In the genomic region with DNA sequence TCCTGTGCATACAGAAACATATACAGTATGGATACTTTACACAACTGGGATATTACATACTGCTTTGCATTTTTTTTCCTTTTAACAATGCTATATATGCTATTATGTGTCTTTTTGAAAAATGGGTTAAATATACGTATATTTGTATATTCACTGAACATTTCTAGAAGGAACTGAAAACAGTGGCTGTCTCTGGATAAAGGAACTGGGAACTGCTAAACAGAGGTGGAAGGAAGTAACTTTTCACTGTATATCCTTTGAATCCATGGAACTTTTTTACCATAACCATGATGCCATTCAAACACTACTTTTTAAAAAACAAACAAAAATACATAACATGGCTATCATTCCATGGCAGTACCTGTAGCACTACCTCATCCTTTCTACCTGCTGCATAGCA, we compare ENCODE assay signal across 10 cellular contexts. TPM values are rescaled to one million over a fixed set of nuclear protein-coding genes. Genes with fewer than 3 reads are reported as not detected.
DNase-seq lines count a peak whose midpoint lies in the region; ATAC-seq and TF ChIP-seq lines count a peak whose summit lies in the region.
"Had no signal": no experiment of that assay in that cellular context is flagged by ENCODE, and none has a peak within 500 bp of the region (broad histone marks: within the 10 kb centered on the region; RNA-seq: fewer than 3 reads in every experiment).

No MANE protein-coding gene starts in this region.

- TF ChIP-seq CTCF in upper lobe of left lung (IDR thresholded peaks at IDR 0.05), result no peak

- H3K27me3 ChIP-seq in ACC112 (ENCODE audit: insufficient read depth, low read length), result no peaks in the 10 kb centered on the region
- H3K27me3 ChIP-seq in upper lobe of left lung, result no peaks in the 10 kb centered on the region
- H3K27me3 ChIP-seq: pancreas had no signal

- CTCF ChIA-PET in activated CD4-positive, alpha-beta memory T cell treated with anti-CD3 and anti-CD28 coated beads for 36 hours (lab: Charles Lee), result no interaction called here

- TF ChIP-seq EP300 in upper lobe of left lung (IDR thresholded peaks at IDR 0.05), result no peak

- no peak overlapping the region for H2AFZ ChIP-seq in ACC112 (ENCODE audit: low read length, unreplicated experiment)

- H3K4me1 ChIP-seq in ACC112 (ENCODE audit: control insufficient read depth, insufficient read depth, low read length, unreplicated experiment) (peaks cover 10% of the 10 kb centered on the region), upper lobe of left lung (peaks cover 13 to 19% (median 17%) of the 10 kb centered on the region in 4 donors)

- no peak for TF ChIP-seq POLR2A in upper lobe of left lung (IDR thresholded peaks at IDR 0.05)

- DNase-seq in activated CD4-positive, alpha-beta memory T cell treated with anti-CD3 and anti-CD28 coated beads for 36 hours, result no peak
- DNase-seq in immature natural killer cell (no peak), NCI-H1694 (lab: John Stamatoyannopoulos, UW) (no peak), ureter (ENCODE audit: low spot score) (no peak), GM19238 (ENCODE audit: insufficient read length, low spot score) (no peak), upper lobe of left lung (no peak)
- DNase-seq: left colon, pancreas had no signal

- peaks cover 14% of the 10 kb centered on the region for H3K36me3 Mint-ChIP-seq in activated CD4-positive, alpha-beta memory T cell treated with anti-CD3 and anti-CD28 coated beads for 36 hours
- H3K36me3 Mint-ChIP-seq in immature natural killer cell, result peaks cover 13 to 21% (median 15%) of the 10 kb centered on the region in 3 donors

- no peaks in the 10 kb centered on the region; the same call in 1 of the 2 replicates for H3K36me3 ChIP-seq in ACC112 (ENCODE audit: insufficient read depth, low read length)
- peaks cover 3 to 33% (median 11%) of the 10 kb centered on the region in 4 donors for H3K36me3 ChIP-seq in upper lobe of left lung
- H3K36me3 ChIP-seq: pancreas had no signal

- no peaks in the 10 kb centered on the region for H3K9me3 ChIP-seq in upper lobe of left lung
- H3K9me3 ChIP-seq: pancreas had no signal

- H3K9me3 Mint-ChIP-seq in activated CD4-positive, alpha-beta memory T cell treated with anti-CD3 and anti-CD28 coated beads for 36 hours, result no peaks in the 10 kb centered on the region
- H3K9me3 Mint-ChIP-seq in immature natural killer cell, result no peaks in the 10 kb centered on the region

- no peak for ATAC-seq in upper lobe of left lung (ENCODE audit: low FRiP score in 2 of 2)
- ATAC-seq: pancreas had no signal

- WGBS in upper lobe of left lung, 2 donors, result 67 to 68% methylated on average over 1 of the region's 1 CpG

- intact Hi-C loops in activated CD4-positive, alpha-beta memory T cell treated with anti-CD3 and anti-CD28 coated beads for 36 hours (cut with micrococcal nuclease), result no loop called here

- H3K4me1 Mint-ChIP-seq in activated CD4-positive, alpha-beta memory T cell treated with anti-CD3 and anti-CD28 coated beads for 36 hours (ENCODE audit: low read depth), result peaks cover 14% of the 10 kb centered on the region
- H3K4me1 Mint-ChIP-seq in immature natural killer cell, result peaks cover 14 to 15% of the 10 kb centered on the region in 2 donors

- H3K27ac ChIP-seq in ACC112 (ENCODE audit: low read depth, low read length) (no peak overlapping the region), upper lobe of left lung (no peak overlapping the region)
- H3K27ac ChIP-seq: pancreas had no signal

- POLR2A ChIA-PET in activated CD4-positive, alpha-beta memory T cell treated with anti-CD3 and anti-CD28 coated beads for 36 hours (lab: Charles Lee), result no interaction called here

- peak overlapping the region; percentile 83 for H3K4me3 Mint-ChIP-seq in activated CD4-positive, alpha-beta memory T cell treated with anti-CD3 and anti-CD28 coated beads for 36 hours
- peak overlapping the region; percentile 84 to 99 (median 91) for H3K4me3 Mint-ChIP-seq in immature natural killer cell

- peaks cover 19% of the 10 kb centered on the region for H3K79me2 ChIP-seq in ACC112 (ENCODE audit: control insufficient read depth, insufficient read depth, low read length, unreplicated experiment)

- H3K4me3 ChIP-seq in ACC112 (ENCODE audit: low read depth, low read length) (peak overlapping the region; percentile 97), GM08714 (ENCODE audit: low read length) (peak overlapping the region; percentile 83; the same call in 1 of the 2 replicates), upper lobe of left lung (peak overlapping the region in 1 of 4 donors; percentile 86)

- no peak overlapping the region for H3K27ac Mint-ChIP-seq in activated CD4-positive, alpha-beta memory T cell treated with anti-CD3 and anti-CD28 coated beads for 36 hours
- H3K27ac Mint-ChIP-seq in immature natural killer cell, result no peak overlapping the region

- peaks cover 6% of the 10 kb centered on the region for H3K27me3 Mint-ChIP-seq in activated CD4-positive, alpha-beta memory T cell treated with anti-CD3 and anti-CD28 coated beads for 36 hours
- H3K27me3 Mint-ChIP-seq in immature natural killer cell (ENCODE audit: low read depth in 3 of 3), result peaks cover 2 to 7% (median 4%) of the 10 kb centered on the region in 3 donors

RNA-seq across cellular contexts. Expression of a gene that starts 1.8 kb away (rescaled TPM):
- total RNA-seq in activated CD4-positive, alpha-beta memory T cell treated with anti-CD3 and anti-CD28 coated beads for 36 hours, result 10 to 100 TPM; 18.2 to 18.3 TPM
- polyA plus RNA-seq in immature natural killer cell, result 10 to 100 TPM; 17.9 to 28.4 (median 18.8) TPM
- 19.8 TPM for total RNA-seq in ureter
- 10 to 100 TPM; 15.8 to 35.6 (median 25.5) TPM for total RNA-seq in upper lobe of left lung

RNA-seq across cellular contexts. Expression of a gene that starts 17.6 kb away (rescaled TPM):
- not detected for total RNA-seq in activated CD4-positive, alpha-beta memory T cell treated with anti-CD3 and anti-CD28 coated beads for 36 hours
- polyA plus RNA-seq in immature natural killer cell, result not detected
- total RNA-seq in ureter, result not detected
- 1 to 10 TPM in 3 of 6 donors, under 1 TPM in 1, not detected in 2; 0.69 to 6.6 (median 4.4) TPM for total RNA-seq in upper lobe of left lung

RNA-seq across cellular contexts. Expression of a gene that starts 37.9 kb away (rescaled TPM):
- 10 to 100 TPM; 69.3 to 73.0 TPM for total RNA-seq in activated CD4-positive, alpha-beta memory T cell treated with anti-CD3 and anti-CD28 coated beads for 36 hours
- 100 to 1,000 TPM; 112 to 198 (median 121) TPM for polyA plus RNA-seq in immature natural killer cell
- total RNA-seq in ureter, result 108 TPM
- 100 to 1,000 TPM in 3 of 6 donors, 10 to 100 TPM in 3; 58.8 to 113 (median 94.7) TPM for total RNA-seq in upper lobe of left lung

RNA-seq across cellular contexts. Expression of a gene that starts 40.2 kb away (rescaled TPM):
- total RNA-seq in activated CD4-positive, alpha-beta memory T cell treated with anti-CD3 and anti-CD28 coated beads for 36 hours, result not detected
- polyA plus RNA-seq in immature natural killer cell, result not detected
- total RNA-seq in ureter (32.8 TPM), upper lobe of left lung (10 to 100 TPM; 12.8 to 49.9 (median 24.9) TPM)

RNA-seq across cellular contexts. Expression of a gene that starts 49.0 kb away (rescaled TPM):
- total RNA-seq in activated CD4-positive, alpha-beta memory T cell treated with anti-CD3 and anti-CD28 coated beads for 36 hours, result not detected
- not detected for polyA plus RNA-seq in immature natural killer cell
- total RNA-seq in ureter (0.18 TPM), upper lobe of left lung (not detected)
- total RNA-seq: pancreas had no signal
- polyA plus RNA-seq: pancreas had no signal
